In the genomic region with DNA sequence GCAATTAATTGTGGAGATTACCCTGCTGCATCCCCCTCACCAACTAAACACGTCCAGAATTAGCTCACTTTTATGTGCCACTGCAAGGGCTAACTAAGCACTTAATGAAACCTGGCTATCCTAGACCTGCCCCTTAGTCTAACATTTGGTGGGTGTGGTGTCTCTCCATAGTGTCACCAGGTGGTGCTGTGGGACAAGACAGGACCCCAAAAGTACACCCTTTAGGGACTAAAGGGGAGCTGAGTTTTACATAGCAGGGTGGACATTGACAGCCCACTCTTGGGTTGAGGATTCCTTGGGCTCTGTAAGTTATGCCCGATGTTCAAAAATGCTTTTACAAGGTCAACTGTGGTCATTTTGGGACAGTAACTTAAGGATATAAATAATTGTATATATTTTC, we compare ENCODE assay signal across 11 cellular contexts. TPM values are rescaled to one million over a fixed set of nuclear protein-coding genes. Genes with fewer than 3 reads are reported as not detected.
DNase-seq lines count a peak whose midpoint lies in the region; ATAC-seq, FAIRE-seq and TF ChIP-seq lines count a peak whose summit lies in the region.
"Had no signal": no experiment of that assay in that cellular context is flagged by ENCODE, and none has a peak within 500 bp of the region (broad histone marks: within the 10 kb centered on the region; RNA-seq: fewer than 3 reads in every experiment).

No MANE protein-coding gene starts in this region.

- TF ChIP-seq CTCF in astrocyte (IDR thresholded peaks at IDR 0.05; ENCODE audit: insufficient read depth, low read depth, low read length) (peak; percentile 34), nephron progenitor cell (IDR thresholded peaks at IDR 0.05) (no peak)

- H3K4me2 ChIP-seq in astrocyte (ENCODE audit: low read length), result no peak overlapping the region

- H3K27me3 Mint-ChIP-seq in astrocyte (ENCODE audit: low read depth, unreplicated experiment), result no peaks in the 10 kb centered on the region
- no peaks in the 10 kb centered on the region for H3K27me3 Mint-ChIP-seq in nephron progenitor cell (ENCODE audit: low read depth, poor library complexity)
- H3K27me3 Mint-ChIP-seq: activated naive CD4-positive, alpha-beta T cell treated with anti-CD3 and anti-CD28 coated beads, Interleukin-2, amount 50 U/mL, for 24 hours had no signal

- H3K9me3 ChIP-seq in astrocyte (ENCODE audit: insufficient read depth, low read depth, low read length), result no peaks in the 10 kb centered on the region

- H3K9ac ChIP-seq in astrocyte (ENCODE audit: low read length), result no peak overlapping the region

- H3K36me3 Mint-ChIP-seq in astrocyte (ENCODE audit: low read depth, unreplicated experiment) (no peaks in the 10 kb centered on the region), nephron progenitor cell (ENCODE audit: low read depth) (peaks cover 30% of the 10 kb centered on the region)

- peaks cover 4% of the 10 kb centered on the region for H3K4me1 ChIP-seq in astrocyte (ENCODE audit: insufficient read depth, low read length)

- no peak for FAIRE-seq in astrocyte (lab: Jason Lieb, UNC)

- H2AFZ ChIP-seq in astrocyte (ENCODE audit: low read depth, low read length), result no peak overlapping the region

- H3K36me3 ChIP-seq in astrocyte (ENCODE audit: insufficient read depth, low read length), result no peaks in the 10 kb centered on the region

- H4K20me1 ChIP-seq in astrocyte (ENCODE audit: insufficient read depth, low read length), result peaks cover 9% of the 10 kb centered on the region

- ATAC-seq in HG02642 (IDR thresholded peaks at IDR 0.05; ENCODE audit: poor library complexity, unreplicated experiment) (peak; percentile 36), HG03520 (IDR thresholded peaks at IDR 0.05; ENCODE audit: unreplicated experiment) (no peak), HG03571 (IDR thresholded peaks at IDR 0.05; ENCODE audit: unreplicated experiment) (no peak)
- ATAC-seq: left cardiac atrium had no signal

- H3K9me3 Mint-ChIP-seq in astrocyte (ENCODE audit: unreplicated experiment) (no peaks in the 10 kb centered on the region), nephron progenitor cell (no peaks in the 10 kb centered on the region)
- H3K9me3 Mint-ChIP-seq: activated naive CD4-positive, alpha-beta T cell treated with anti-CD3 and anti-CD28 coated beads, Interleukin-2, amount 50 U/mL, for 24 hours had no signal

- no peaks in the 10 kb centered on the region for H3K79me2 ChIP-seq in astrocyte (ENCODE audit: insufficient read depth, low read length)

- H3K4me1 Mint-ChIP-seq in astrocyte (ENCODE audit: low read depth, unreplicated experiment) (no peaks in the 10 kb centered on the region), nephron progenitor cell (peaks cover 39% of the 10 kb centered on the region)

- H3K27ac ChIP-seq in astrocyte (ENCODE audit: low read depth, low read length), result no peak overlapping the region

- H3K27ac Mint-ChIP-seq in astrocyte (ENCODE audit: unreplicated experiment), result no peak overlapping the region
- H3K27ac Mint-ChIP-seq in nephron progenitor cell, result no peak overlapping the region
- H3K27ac Mint-ChIP-seq: activated naive CD4-positive, alpha-beta T cell treated with anti-CD3 and anti-CD28 coated beads, Interleukin-2, amount 50 U/mL, for 24 hours had no signal

- DNase-seq in NCI-H82 (lab: John Stamatoyannopoulos, UW), result peak; percentile 63
- no peak for DNase-seq in NCI-H82 treated with DMSO at 0.1 percent for 48 hours (lab: John Stamatoyannopoulos, UW; ENCODE audit: unreplicated experiment)
- no peak for DNase-seq in astrocyte (ENCODE audit: low read depth)
- peak; percentile 15 for DNase-seq in nephron progenitor cell
- no peak for DNase-seq in activated CD4-positive, alpha-beta T cell treated with anti-CD3 and anti-CD28 coated beads for 1 hour
- DNase-seq: left cardiac atrium; stimulated activated CD4-positive, alpha-beta T cell treated with anti-CD3 and anti-CD28 coated beads, Interleukin-4, amount 100 ng/mL, for 4 hours had no signal

- H3K4me3 ChIP-seq in astrocyte (ENCODE audit: insufficient read depth, low read depth, low read length), result no peak overlapping the region

- H3K4me3 Mint-ChIP-seq in astrocyte (ENCODE audit: unreplicated experiment) (no peak overlapping the region), nephron progenitor cell (no peak overlapping the region)
- H3K4me3 Mint-ChIP-seq: activated naive CD4-positive, alpha-beta T cell treated with anti-CD3 and anti-CD28 coated beads, Interleukin-2, amount 50 U/mL, for 24 hours had no signal

- no peaks in the 10 kb centered on the region for H3K27me3 ChIP-seq in astrocyte (ENCODE audit: insufficient read depth, low read length)

RNA-seq across cellular contexts. Expression of a gene that starts 5.7 kb away (rescaled TPM):
- 41.4 and 45.8 TPM in 2 replicates for total RNA-seq in astrocyte

Comparison
In these comparisons a context has a peak if more than half of its experiments do, and no peak if none do; other contexts are left out.
1. DNase-seq: peak in NCI-H82 (single experiment) and nephron progenitor cell (single experiment); none in NCI-H82 treated with DMSO at 0.1 percent for 48 hours (single experiment), astrocyte (single experiment) and activated CD4-positive, alpha-beta T cell treated with anti-CD3 and anti-CD28 coated beads for 1 hour (single experiment).